ENCODE assay signal across 10 cellular contexts in the genomic region with DNA sequence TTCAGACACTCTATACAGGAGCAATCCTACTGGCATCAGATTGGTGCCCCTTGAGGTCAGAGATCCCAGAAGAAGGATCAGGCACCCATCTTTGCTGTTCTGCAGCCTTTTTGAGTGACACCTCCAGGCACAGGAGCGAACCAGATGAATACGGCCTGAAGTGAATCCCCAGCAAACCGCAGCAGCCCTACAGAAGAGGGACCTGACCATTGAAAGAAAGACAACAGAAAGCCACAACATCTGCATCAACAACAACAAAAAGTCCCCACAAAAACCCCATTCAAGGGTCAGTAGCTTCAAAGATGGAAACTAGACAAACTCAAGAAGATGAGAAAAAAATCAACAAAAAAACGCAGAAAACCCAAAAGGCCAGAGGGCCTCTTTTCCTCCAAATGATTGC.
A peak's percentile ranks its signal among the peaks of the same experiment; 100 is the strongest.
DNase-seq lines count a peak whose midpoint lies in the region; ATAC-seq and TF ChIP-seq lines count a peak whose summit lies in the region.
"Had no signal": no experiment of that assay in that cellular context is flagged by ENCODE, and none has a peak within 500 bp of the region (broad histone marks: within the 10 kb centered on the region; RNA-seq: fewer than 3 reads in every experiment).

No MANE protein-coding gene starts in this region.

- no peaks in the 10 kb centered on the region for H3K27me3 ChIP-seq in gastrocnemius medialis

- no peak for TF ChIP-seq POLR2A in gastrocnemius medialis (IDR thresholded peaks at IDR 0.05)

- in situ Hi-C loops in gastrocnemius medialis (cut with MboI; ENCODE audit: low sequenced_read_pairs in 4 of 4) = loop anchor here in 1 of 4 donors (5.0 kb wide), 1 partner anchor 79 kb away; no protein-coding TSS in a partner anchor

- DNase-seq in gastrocnemius medialis (no peak), NCI-H2107 (lab: John Stamatoyannopoulos, UW) (no peak), SW 1271 (lab: John Stamatoyannopoulos, UW) (no peak)
- DNase-seq in NK-92 treated with Interleukin-12 subunit alpha and Interleukin-12 subunit beta, amount 100 ng/mL, for 24 hours (lab: John Stamatoyannopoulos, UW) = no peak
- DNase-seq: NCI-H1105 treated with DMSO at 0.1 percent for 48 hours had no signal

- ATAC-seq in GM19025 (IDR thresholded peaks at IDR 0.05; ENCODE audit: low read depth, unreplicated experiment) (peak; percentile 79), HG02588 (IDR thresholded peaks at IDR 0.05; ENCODE audit: unreplicated experiment) (peak; percentile 91), HG03432 (IDR thresholded peaks at IDR 0.05; ENCODE audit: unreplicated experiment) (peak; percentile 92), gastrocnemius medialis (no peak), esophagus mucosa (no peak)

- H3K36me3 ChIP-seq in gastrocnemius medialis = no peaks in the 10 kb centered on the region

- H3K9me3 ChIP-seq in gastrocnemius medialis = no peaks in the 10 kb centered on the region

- H3K4me1 ChIP-seq in gastrocnemius medialis = peaks cover 47 to 48% of the 10 kb centered on the region in 2 donors

- H3K27ac ChIP-seq in gastrocnemius medialis = peak overlapping the region; percentile 82 to 91 (median 84)
- H3K27ac ChIP-seq: HL-60 had no signal

- TF ChIP-seq CTCF in gastrocnemius medialis (IDR thresholded peaks at IDR 0.05 in 4 of 5, conservative IDR thresholded peaks at IDR 0.05 in 1 of 5) = no peak

- intact Hi-C loops in gastrocnemius medialis (cut with DNase I; ENCODE audit: low total_unique reads) = loop anchor here (2.0 to 10.0 kb wide), 3 partner anchors 41 to 322 kb away; a partner anchor contains a TSS

- no peak overlapping the region for H3K4me3 ChIP-seq in gastrocnemius medialis

Comparison
In these comparisons a context has a peak if more than half of its experiments do, and no peak if none do; other contexts are left out.
1. ATAC-seq: peak in GM19025 (single experiment), HG02588 (single experiment) and HG03432 (single experiment); none in gastrocnemius medialis (0 of 2) and esophagus mucosa (single experiment).